ENCODE assay signal across 1 cellular context in the genomic region with DNA sequence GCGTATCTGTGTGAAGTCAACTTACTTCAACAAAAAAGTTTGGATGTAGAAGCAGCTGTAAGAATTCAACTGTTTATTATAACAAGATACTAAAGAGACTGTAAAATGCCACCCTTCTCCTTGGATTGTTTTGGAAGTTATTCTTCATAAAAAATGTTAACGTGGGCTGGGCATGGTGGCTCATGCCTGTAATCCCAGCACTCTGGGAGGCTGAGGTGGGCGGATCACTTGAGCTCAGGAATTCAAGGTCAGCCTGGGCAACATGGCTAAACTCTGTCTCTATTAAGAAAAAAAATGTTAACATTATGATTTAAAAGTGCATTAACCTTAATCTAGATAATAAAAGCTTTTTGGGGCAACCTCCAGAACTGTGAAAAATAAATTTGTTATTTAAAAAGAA.
TF ChIP-seq lines count a peak whose summit lies in the region.

No MANE protein-coding gene starts in this region.

TF ChIP-seq in HepG2, 621 proteins besides CTCF, POLR2A, EP300 and RAD21 (continued from another document):
- TF ChIP-seq, protein P1, sequence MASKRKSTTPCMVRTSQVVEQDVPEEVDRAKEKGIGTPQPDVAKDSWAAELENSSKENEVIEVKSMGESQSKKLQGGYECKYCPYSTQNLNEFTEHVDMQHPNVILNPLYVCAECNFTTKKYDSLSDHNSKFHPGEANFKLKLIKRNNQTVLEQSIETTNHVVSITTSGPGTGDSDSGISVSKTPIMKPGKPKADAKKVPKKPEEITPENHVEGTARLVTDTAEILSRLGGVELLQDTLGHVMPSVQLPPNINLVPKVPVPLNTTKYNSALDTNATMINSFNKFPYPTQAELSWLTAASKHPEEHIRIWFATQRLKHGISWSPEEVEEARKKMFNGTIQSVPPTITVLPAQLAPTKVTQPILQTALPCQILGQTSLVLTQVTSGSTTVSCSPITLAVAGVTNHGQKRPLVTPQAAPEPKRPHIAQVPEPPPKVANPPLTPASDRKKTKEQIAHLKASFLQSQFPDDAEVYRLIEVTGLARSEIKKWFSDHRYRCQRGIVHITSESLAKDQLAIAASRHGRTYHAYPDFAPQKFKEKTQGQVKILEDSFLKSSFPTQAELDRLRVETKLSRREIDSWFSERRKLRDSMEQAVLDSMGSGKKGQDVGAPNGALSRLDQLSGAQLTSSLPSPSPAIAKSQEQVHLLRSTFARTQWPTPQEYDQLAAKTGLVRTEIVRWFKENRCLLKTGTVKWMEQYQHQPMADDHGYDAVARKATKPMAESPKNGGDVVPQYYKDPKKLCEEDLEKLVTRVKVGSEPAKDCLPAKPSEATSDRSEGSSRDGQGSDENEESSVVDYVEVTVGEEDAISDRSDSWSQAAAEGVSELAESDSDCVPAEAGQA (IDR thresholded peaks at IDR 0.05; ENCODE audit: low read depth) = no peak
- TF ChIP-seq, protein P1 (CRISPR knock-in tag; IDR thresholded peaks at IDR 0.05; ENCODE audit: borderline replicate concordance) = no peak
- TF ChIP-seq SAP130 (CRISPR knock-in tag; IDR thresholded peaks at IDR 0.05; ENCODE audit: low read depth) (0 out of 2 replicates have a peak, but pooled peaks have one; percentile 22), CHD2 (IDR thresholded peaks at IDR 0.05; ENCODE audit: low read depth, low read length) (no peak), SPEN (CRISPR knock-in tag; IDR thresholded peaks at IDR 0.05; ENCODE audit: low read depth) (no peak), ZFP36 (IDR thresholded peaks at IDR 0.05; ENCODE audit: borderline replicate concordance, low read depth, low read length, partially characterized antibody) (no peak), KIAA2018 (CRISPR knock-in tag; IDR thresholded peaks at IDR 0.05; ENCODE audit: borderline replicate concordance) (no peak), SNRNP70 (IDR thresholded peaks at IDR 0.05; ENCODE audit: low read depth, low read length) (no peak), ZBTB7A (CRISPR knock-in tag; IDR thresholded peaks at IDR 0.05) (no peak), ZNF10 (CRISPR knock-in tag; IDR thresholded peaks at IDR 0.05; ENCODE audit: borderline replicate concordance, low read depth) (no peak), ARID2 (CRISPR knock-in tag; IDR thresholded peaks at IDR 0.05; ENCODE audit: borderline replicate concordance) (no peak), ZFAT (CRISPR knock-in tag; conservative IDR thresholded peaks at IDR 0.05) (no peak), ZNF784 (CRISPR knock-in tag; IDR thresholded peaks at IDR 0.05; ENCODE audit: borderline replicate concordance) (no peak), ZNF678 (CRISPR knock-in tag; IDR thresholded peaks at IDR 0.05) (no peak)
